In the genomic region with DNA sequence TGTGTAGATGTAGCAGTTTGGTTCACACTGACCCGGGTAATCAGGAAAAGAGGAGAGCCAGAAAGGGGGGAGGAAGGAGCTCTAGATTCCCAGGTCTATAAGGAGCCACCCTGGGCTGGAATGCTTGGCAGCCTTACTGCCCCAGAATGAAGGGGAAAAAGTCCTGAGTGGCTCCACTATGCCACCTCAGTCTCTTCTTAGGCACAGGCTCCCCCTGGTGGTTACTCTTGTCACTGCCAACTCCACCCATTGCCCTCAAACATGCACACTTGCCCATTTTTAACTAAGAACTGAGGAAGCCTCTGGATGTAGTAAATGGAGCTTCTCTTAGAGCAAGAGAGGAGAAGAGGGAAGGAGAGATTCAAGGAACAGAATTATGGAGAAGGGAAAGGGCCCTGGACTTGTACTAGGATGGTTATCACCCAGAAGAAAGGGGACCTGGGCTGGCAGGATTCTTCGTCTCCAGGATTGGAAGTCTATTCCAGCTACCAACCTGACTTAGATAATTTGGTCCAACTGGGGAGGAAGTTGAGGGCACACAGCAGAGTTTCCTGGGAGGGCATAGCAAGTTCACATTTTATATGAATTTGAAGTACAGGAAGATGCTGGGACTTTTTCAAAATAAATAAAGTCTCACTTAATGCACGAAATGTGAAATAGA, we compare ENCODE assay signal across 8 cellular contexts. TPM values are rescaled to one million over a fixed set of nuclear protein-coding genes. Genes with fewer than 3 reads are reported as not detected.
DNase-seq lines count a peak whose midpoint lies in the region; ATAC-seq and TF ChIP-seq lines count a peak whose summit lies in the region.

No MANE protein-coding gene starts in this region.

- ATAC-seq in natural killer cell (peak; percentile 88 to 100 (median 97)), HG03039 (IDR thresholded peaks at IDR 0.05; ENCODE audit: unreplicated experiment) (no peak)
- peak; percentile 96 to 97 for ATAC-seq in stimulated activated naive B cell treated with anti-CD40 and anti-IgM and Interleukin-4, amounts not matched to agents 10 μg/mL and 1 μg/mL and 100 μg/mL, for 72 hours (replicated peaks)

- H3K9me3 ChIP-seq in esophagus muscularis mucosa, result no peaks in the 10 kb centered on the region

- WGBS in esophagus muscularis mucosa, result 62% methylated on average over 3 of the region's 3 CpGs

- H3K9me3 Mint-ChIP-seq in IgD-negative memory B cell (no peaks in the 10 kb centered on the region), natural killer cell (no peaks in the 10 kb centered on the region)
- no peaks in the 10 kb centered on the region for H3K9me3 Mint-ChIP-seq in stimulated activated naive B cell treated with anti-CD40 and anti-IgM and Interleukin-4, amounts not matched to agents 10 μg/mL and 1 μg/mL and 100 μg/mL, for 72 hours

- no peak for TF ChIP-seq EP300 in esophagus muscularis mucosa (IDR thresholded peaks at IDR 0.05)

- H3K27ac Mint-ChIP-seq in IgD-negative memory B cell (peak overlapping the region in 2 of 3 donors; percentile 8 to 84), natural killer cell (no peak overlapping the region)
- H3K27ac Mint-ChIP-seq in stimulated activated naive B cell treated with anti-CD40 and anti-IgM and Interleukin-4, amounts not matched to agents 10 μg/mL and 1 μg/mL and 100 μg/mL, for 72 hours, result no peak overlapping the region

- peaks cover 0 to 15% (median 3%) of the 10 kb centered on the region in 4 donors for H3K36me3 ChIP-seq in esophagus muscularis mucosa

- TF ChIP-seq POLR2A in esophagus muscularis mucosa (IDR thresholded peaks at IDR 0.05; ENCODE audit: low read depth), result no peak

- no peak overlapping the region for H3K27ac ChIP-seq in esophagus muscularis mucosa (replicated peaks in 1 of 4)

- no peaks in the 10 kb centered on the region for H3K27me3 ChIP-seq in esophagus muscularis mucosa

- DNase-seq in Daoy (ENCODE audit: low read depth), result peak; percentile 58
- peak; percentile 55 for DNase-seq in OCI-M2 (lab: John Stamatoyannopoulos, UW; ENCODE audit: unreplicated experiment)
- peak; percentile 69 for DNase-seq in activated T-cell treated with anti-CD3 and anti-CD28 coated beads for 24 hours (ENCODE audit: low read depth)
- DNase-seq in esophagus muscularis mucosa (ENCODE audit: extremely low spot score), result peak; percentile 94
- DNase-seq in natural killer cell, result peak; percentile 71
- peak; percentile 61 for DNase-seq in stimulated activated naive B cell treated with anti-CD40 and anti-IgM and Interleukin-4, amounts not matched to agents 10 μg/mL and 1 μg/mL and 100 μg/mL, for 72 hours

- intact Hi-C loops in esophagus muscularis mucosa (cut with DNase I), result no loop called here
- intact Hi-C loops in natural killer cell (cut with micrococcal nuclease), result loop anchor here (1.0 to 5.0 kb wide), 4 partner anchors 61 to 291 kb away; partner anchors contain the start of gene NPM3

- H3K4me1 ChIP-seq in esophagus muscularis mucosa, result peaks cover 10 to 22% (median 18%) of the 10 kb centered on the region in 4 donors

- peak in 2 of 3 experiments; percentile 85 to 88 for TF ChIP-seq CTCF in esophagus muscularis mucosa (IDR thresholded peaks at IDR 0.05)
- TF ChIP-seq CTCF in natural killer cell (IDR thresholded peaks at IDR 0.05), result peak; percentile 86

- H3K27me3 Mint-ChIP-seq in IgD-negative memory B cell (no peaks in the 10 kb centered on the region), natural killer cell (ENCODE audit: low read depth in 2 of 2) (no peaks in the 10 kb centered on the region)
- H3K27me3 Mint-ChIP-seq in stimulated activated naive B cell treated with anti-CD40 and anti-IgM and Interleukin-4, amounts not matched to agents 10 μg/mL and 1 μg/mL and 100 μg/mL, for 72 hours, result no peaks in the 10 kb centered on the region

- peak overlapping the region in 1 of 4 donors; percentile 13 for H3K4me3 Mint-ChIP-seq in IgD-negative memory B cell
- no peak overlapping the region for H3K4me3 Mint-ChIP-seq in natural killer cell
- H3K4me3 Mint-ChIP-seq in stimulated activated naive B cell treated with anti-CD40 and anti-IgM and Interleukin-4, amounts not matched to agents 10 μg/mL and 1 μg/mL and 100 μg/mL, for 72 hours, result no peak overlapping the region

- H3K4me1 Mint-ChIP-seq in IgD-negative memory B cell, result peaks cover 0 to 4% (median 1%) of the 10 kb centered on the region in 3 donors
- H3K4me1 Mint-ChIP-seq in natural killer cell, result peaks cover 5 to 14% of the 10 kb centered on the region in 2 donors
- H3K4me1 Mint-ChIP-seq in stimulated activated naive B cell treated with anti-CD40 and anti-IgM and Interleukin-4, amounts not matched to agents 10 μg/mL and 1 μg/mL and 100 μg/mL, for 72 hours, result peaks cover 10 to 23% of the 10 kb centered on the region in 2 donors

- H3K4me3 ChIP-seq in esophagus muscularis mucosa, result no peak overlapping the region

- H3K36me3 Mint-ChIP-seq in IgD-negative memory B cell (no peaks in the 10 kb centered on the region), natural killer cell (no peaks in the 10 kb centered on the region)
- H3K36me3 Mint-ChIP-seq in stimulated activated naive B cell treated with anti-CD40 and anti-IgM and Interleukin-4, amounts not matched to agents 10 μg/mL and 1 μg/mL and 100 μg/mL, for 72 hours, result peaks cover 7 to 14% of the 10 kb centered on the region in 2 donors

RNA-seq across cellular contexts. Expression of gene HPS6, which starts 7.8 kb away (rescaled TPM):
- total RNA-seq in Daoy (2014; rRNA removed; shearing (Covaris generic)), result 16.0 and 19.7 TPM in 2 replicates
- polyA plus RNA-seq in IgD-negative memory B cell, result 21.9 TPM
- 10 to 100 TPM; 21.2 to 40.0 (median 28.2) TPM for total RNA-seq in esophagus muscularis mucosa
- 10 to 100 TPM; 10.2 to 20.1 (median 18.5) TPM for total RNA-seq in natural killer cell

RNA-seq across cellular contexts. Expression of gene ARMH3, which starts 17.0 kb away (rescaled TPM):
- 4.6 and 5.1 TPM in 2 replicates for total RNA-seq in Daoy (2014; rRNA removed; shearing (Covaris generic))
- polyA plus RNA-seq in IgD-negative memory B cell, result 39.3 TPM
- 10 to 100 TPM; 12.9 to 19.3 (median 16.2) TPM for total RNA-seq in esophagus muscularis mucosa
- 10 to 100 TPM; 29.9 to 38.9 (median 35.4) TPM for total RNA-seq in natural killer cell

RNA-seq across cellular contexts. Expression of gene LDB1, which starts 47.2 kb away (rescaled TPM):
- 18.9 and 20.6 TPM in 2 replicates for total RNA-seq in Daoy (2014; rRNA removed; shearing (Covaris generic))
- 24.8 TPM for polyA plus RNA-seq in IgD-negative memory B cell
- total RNA-seq in esophagus muscularis mucosa, result 10 to 100 TPM; 59.4 to 79.7 (median 65.6) TPM
- 100 to 1,000 TPM; 103 to 109 (median 104) TPM for total RNA-seq in natural killer cell

RNA-seq across cellular contexts. Expression of gene PPRC1, which starts 59.8 kb away (rescaled TPM):
- total RNA-seq in Daoy (2014; rRNA removed; shearing (Covaris generic)), result 10.8 and 17.0 TPM in 2 replicates
- 14.2 TPM for polyA plus RNA-seq in IgD-negative memory B cell
- total RNA-seq in esophagus muscularis mucosa (10 to 100 TPM; 10.8 to 49.5 (median 20.9) TPM), natural killer cell (10 to 100 TPM; 29.1 to 48.0 (median 37.7) TPM)

Comparison
In these comparisons a context has a peak if more than half of its experiments do, and no peak if none do; other contexts are left out.
1. H3K27ac Mint-ChIP-seq: peak in IgD-negative memory B cell (2 of 3); none in natural killer cell (0 of 2) and stimulated activated naive B cell treated with anti-CD40 and anti-IgM and Interleukin-4, amounts not matched to agents 10 μg/mL and 1 μg/mL and 100 μg/mL, for 72 hours (single experiment).
2. Peak in every context shown above with its lines, with median percentiles within 50 percentile points of each other: DNase-seq.